ENCODE assay signal across 18 cellular contexts in the genomic region with DNA sequence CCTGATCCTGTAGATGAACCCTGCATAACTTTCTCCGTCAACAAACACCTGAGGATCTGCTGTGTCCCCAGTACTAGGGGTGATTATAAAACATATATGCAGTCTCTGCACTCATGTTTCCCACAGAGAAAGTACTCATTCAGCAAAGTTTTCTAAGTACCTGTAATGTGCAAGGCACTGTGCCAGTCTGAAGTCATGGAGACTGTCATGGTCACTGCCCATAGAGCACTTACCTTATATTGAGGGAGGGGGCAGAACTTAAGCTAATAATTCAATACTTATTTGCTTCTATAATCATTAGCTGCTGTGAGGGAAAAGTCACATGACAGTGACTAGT.
"Had no signal": no experiment of that assay in that cellular context is flagged by ENCODE, and none has a peak within 500 bp of the region (broad histone marks: within the 10 kb centered on the region; RNA-seq: fewer than 3 reads in every experiment).

No MANE protein-coding gene starts in this region.

- H3K79me2 ChIP-seq: parathyroid adenoma had no signal

- H3K9me3 ChIP-seq: gastroesophageal sphincter, left lung, mucosa of descending colon, neutrophil had no signal

- DNase-seq: activated CD4-positive, alpha-beta T cell treated with anti-CD3 and anti-CD28 coated beads, Interleukin-2, amount 10 ng/mL, durations not matched to agents 7 days and 5 days; activated CD8-positive, alpha-beta memory T cell treated with anti-CD3 and anti-CD28 coated beads for 24 hours; activated naive CD4-positive, alpha-beta T cell; activated naive CD8-positive, alpha-beta T cell treated with anti-CD3 and anti-CD28 coated beads, Interleukin-2, amount 10 ng/mL, durations not matched to agents 7 days and 5 days; anterior cingulate cortex; dermis blood vessel endothelial cell; erythroblast; islet precursor cell; left lung; mammary epithelial cell; mucosa of descending colon; naive thymus-derived CD4-positive, alpha-beta T cell; stimulated activated CD4-positive, alpha-beta T cell treated with anti-CD3 and anti-CD28 coated beads, Interleukin-2, amount 100 ng/mL, for 48 hours had no signal

- H3K27ac ChIP-seq: gastroesophageal sphincter, left lung, neutrophil, parathyroid adenoma had no signal

- H3K27me3 ChIP-seq: left lung, neutrophil had no signal

- H3K27me3 Mint-ChIP-seq: activated CD4-positive, alpha-beta T cell treated with anti-CD3 and anti-CD28 coated beads, Interleukin-2, amount 10 ng/mL, durations not matched to agents 7 days and 5 days; stimulated activated memory B cell treated with anti-CD40 and anti-IgM and Interleukin-4, amounts not matched to agents 10 μg/mL and 1 μg/mL and 100 μg/mL, for 72 hours had no signal

- H3K4me3 ChIP-seq: gastroesophageal sphincter, left lung, mucosa of descending colon had no signal

- ATAC-seq: gastroesophageal sphincter; mucosa of descending colon; naive thymus-derived CD4-positive, alpha-beta T cell; stimulated activated memory B cell treated with anti-CD40 and anti-IgM and Interleukin-4, amounts not matched to agents 10 μg/mL and 1 μg/mL and 100 μg/mL, for 72 hours had no signal

- H3K36me3 Mint-ChIP-seq: activated naive CD8-positive, alpha-beta T cell treated with anti-CD3 and anti-CD28 coated beads, Interleukin-2, amount 10 ng/mL, durations not matched to agents 7 days and 5 days; naive thymus-derived CD4-positive, alpha-beta T cell had no signal

- H3K36me3 ChIP-seq: gastroesophageal sphincter, left lung, neutrophil had no signal

- H3K9ac ChIP-seq: parathyroid adenoma had no signal

- H3K4me1 Mint-ChIP-seq: naive thymus-derived CD4-positive, alpha-beta T cell; stimulated activated memory B cell treated with anti-CD40 and anti-IgM and Interleukin-4, amounts not matched to agents 10 μg/mL and 1 μg/mL and 100 μg/mL, for 72 hours had no signal

- H2AFZ ChIP-seq: parathyroid adenoma had no signal

- H3K27ac Mint-ChIP-seq: activated CD4-positive, alpha-beta T cell treated with anti-CD3 and anti-CD28 coated beads, Interleukin-2, amount 10 ng/mL, durations not matched to agents 7 days and 5 days; activated naive CD8-positive, alpha-beta T cell treated with anti-CD3 and anti-CD28 coated beads, Interleukin-2, amount 10 ng/mL, durations not matched to agents 7 days and 5 days; activated T-helper 1 cell treated with anti-CD3 and anti-CD28 coated beads, Interleukin-12 subunit alpha, Interleukin-12 subunit beta, Interleukin-2, Interleukin-4 antibody, amounts not matched to agents 30 ng/mL and 10 ng/mL and 1 ng/mL, durations not matched to agents 14 hours and 24 hours and 36 hours; naive thymus-derived CD4-positive, alpha-beta T cell; stimulated activated memory B cell treated with anti-CD40 and anti-IgM and Interleukin-4, amounts not matched to agents 10 μg/mL and 1 μg/mL and 100 μg/mL, for 72 hours had no signal

- H3K4me3 Mint-ChIP-seq: activated CD4-positive, alpha-beta T cell treated with anti-CD3 and anti-CD28 coated beads, Interleukin-2, amount 10 ng/mL, durations not matched to agents 7 days and 5 days; activated naive CD8-positive, alpha-beta T cell treated with anti-CD3 and anti-CD28 coated beads, Interleukin-2, amount 10 ng/mL, durations not matched to agents 7 days and 5 days; activated T-helper 1 cell treated with anti-CD3 and anti-CD28 coated beads, Interleukin-12 subunit alpha, Interleukin-12 subunit beta, Interleukin-2, Interleukin-4 antibody, amounts not matched to agents 30 ng/mL and 10 ng/mL and 1 ng/mL, durations not matched to agents 14 hours and 24 hours and 36 hours; naive thymus-derived CD4-positive, alpha-beta T cell; stimulated activated memory B cell treated with anti-CD40 and anti-IgM and Interleukin-4, amounts not matched to agents 10 μg/mL and 1 μg/mL and 100 μg/mL, for 72 hours had no signal

- H3K4me1 ChIP-seq: gastroesophageal sphincter, parathyroid adenoma had no signal
